Comparison of ENCODE assay signal across 8 cellular contexts in the genomic region with DNA sequence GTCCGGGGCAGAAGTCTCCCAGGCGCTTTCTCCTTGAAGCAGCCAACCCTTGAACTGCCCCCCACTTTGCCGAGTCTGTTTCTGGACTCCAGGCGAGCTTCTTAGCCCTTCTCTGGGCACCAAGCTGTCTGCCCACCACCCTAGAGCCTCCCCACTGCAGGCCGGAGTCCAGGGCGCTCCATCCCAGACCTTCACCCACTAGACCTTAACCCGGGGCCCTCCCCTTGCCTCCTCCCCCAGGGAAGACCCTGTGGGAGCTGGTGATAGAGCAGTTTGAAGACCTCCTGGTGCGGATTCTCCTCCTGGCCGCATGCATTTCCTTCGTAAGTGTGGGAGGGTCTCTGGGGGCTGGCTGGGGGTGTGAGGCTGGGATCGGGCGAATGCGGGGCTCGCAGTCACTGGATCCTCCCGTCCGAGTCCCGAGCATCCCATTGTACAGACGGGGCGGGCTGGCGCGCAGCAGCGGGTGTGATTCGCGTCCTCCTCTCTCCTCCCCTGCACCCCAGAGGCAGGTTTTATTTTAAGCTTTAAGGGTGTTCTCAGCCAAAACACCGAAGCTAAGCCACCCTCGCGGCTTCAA. TPM values are rescaled to one million over a fixed set of nuclear protein-coding genes. Genes with fewer than 3 reads are reported as not detected.
DNase-seq lines count a peak whose midpoint lies in the region; ATAC-seq and TF ChIP-seq lines count a peak whose summit lies in the region.

No MANE protein-coding gene starts in this region.

- H3K4me1 Mint-ChIP-seq in HFFc6 (ENCODE audit: low read depth), result peaks cover 18% of the 10 kb centered on the region

- peak overlapping the region; percentile 58 for H3K27ac Mint-ChIP-seq in HFFc6

- peak overlapping the region; percentile 67 for H3K4me3 ChIP-seq in SJCRH30
- peak overlapping the region; percentile 75 to 79 for H3K4me3 ChIP-seq in foreskin fibroblast (ENCODE audit: low read depth in 1 of 2, low read length in 2 of 2)
- peak overlapping the region; percentile 83 for H3K4me3 ChIP-seq in psoas muscle

- intact Hi-C loops in psoas muscle (cut with DNase I), result no loop called here

- peak overlapping the region; percentile 94 for H3K4me3 Mint-ChIP-seq in HFFc6

- H3K36me3 Mint-ChIP-seq in HFFc6 (ENCODE audit: low read depth), result no peaks in the 10 kb centered on the region; the same call in 1 of the 2 replicates

- peaks cover 51% of the 10 kb centered on the region for H3K4me1 ChIP-seq in SJCRH30
- H3K4me1 ChIP-seq in psoas muscle, result peaks cover 43% of the 10 kb centered on the region

- peak; percentile 10 for DNase-seq in HFFc6
- no peak for DNase-seq in SJCRH30
- DNase-seq in foreskin fibroblast, result no peak
- no peak for DNase-seq in psoas muscle
- DNase-seq in ureter (ENCODE audit: low spot score), result no peak
- DNase-seq in NCI-H2196 (lab: John Stamatoyannopoulos, UW; ENCODE audit: unreplicated experiment), result no peak

- H3K27me3 Mint-ChIP-seq in HFFc6 (ENCODE audit: insufficient read depth), result peaks cover 10% of the 10 kb centered on the region

- H3K36me3 ChIP-seq in SJCRH30, result peaks cover 3% of the 10 kb centered on the region
- peaks cover 0 to 11% of the 10 kb centered on the region in 2 donors for H3K36me3 ChIP-seq in psoas muscle (ENCODE audit: insufficient read depth in 1 of 2, low read depth in 1 of 2)

- H3K9me3 ChIP-seq in SJCRH30 (replicated peaks) (no peaks in the 10 kb centered on the region), psoas muscle (no peaks in the 10 kb centered on the region)

- ATAC-seq in GM18511 (IDR thresholded peaks at IDR 0.05; ENCODE audit: unreplicated experiment) (peak; percentile 52), psoas muscle (peak; percentile 0 to 4 (median 1)), HG03571 (IDR thresholded peaks at IDR 0.05; ENCODE audit: unreplicated experiment) (no peak)

- no peaks in the 10 kb centered on the region for H3K27me3 ChIP-seq in SJCRH30
- H3K27me3 ChIP-seq in psoas muscle (ENCODE audit: insufficient read depth in 3 of 3, low read length in 2 of 3), result no peaks in the 10 kb centered on the region

- TF ChIP-seq CTCF in HFFc6 (IDR thresholded peaks at IDR 0.05) (no peak), foreskin fibroblast (IDR thresholded peaks at IDR 0.05; ENCODE audit: low read depth, low read length) (no peak), psoas muscle (IDR thresholded peaks at IDR 0.05) (no peak)

- H3K27ac ChIP-seq in SJCRH30 (peak overlapping the region; percentile 81; the same call in 1 of the 2 replicates), psoas muscle (peak overlapping the region; percentile 88)

- WGBS in psoas muscle, 3 donors, result 1 to 2% (median 1%) methylated on average over 22 to 27 of the region's 27 CpGs

- no peaks in the 10 kb centered on the region; the same call in 1 of the 2 replicates for H3K9me3 Mint-ChIP-seq in HFFc6

RNA-seq across cellular contexts. Expression of a gene that starts 1.1 kb away (rescaled TPM):
- total RNA-seq in HFFc6 (2021; fragmentation: NEBNext Ultra II Directional; extraction: Animal tissue kit (Norgen Biotek cat#: 25700)), result under 1 TPM; 0.26 to 0.85 (median 0.54) TPM
- 21.8 and 24.8 TPM in 2 replicates for total RNA-seq in SJCRH30 (2014; rRNA removed; shearing (Covaris generic))
- total RNA-seq in psoas muscle, result 1,000 to 10,000 TPM in 3 of 4 donors, 100 to 1,000 TPM in 1; 639 to 2,539 (median 1,923) TPM
- polyA plus RNA-seq in psoas muscle, result 1,000 to 10,000 TPM in 2 of 3 donors, 100 to 1,000 TPM in 1; 169 to 1,914 (median 1,496) TPM
- 0.75 TPM for total RNA-seq in ureter

RNA-seq across cellular contexts. Expression of a gene that starts 15.7 kb away (rescaled TPM):
- 10 to 100 TPM; 33.9 to 41.0 (median 37.6) TPM for total RNA-seq in HFFc6 (2021; fragmentation: NEBNext Ultra II Directional; extraction: Animal tissue kit (Norgen Biotek cat#: 25700))
- total RNA-seq in SJCRH30 (2014; rRNA removed; shearing (Covaris generic)), result 20.3 and 21.4 TPM in 2 replicates
- total RNA-seq in psoas muscle (10 to 100 TPM; 22.9 to 44.6 (median 39.9) TPM), ureter (55.5 TPM)
- polyA plus RNA-seq in psoas muscle, result 10 to 100 TPM; 21.0 to 47.5 (median 28.1) TPM

RNA-seq across cellular contexts. Expression of a gene that starts 33.2 kb away (rescaled TPM):
- 100 to 1,000 TPM; 140 to 194 (median 158) TPM for total RNA-seq in HFFc6 (2021; fragmentation: NEBNext Ultra II Directional; extraction: Animal tissue kit (Norgen Biotek cat#: 25700))
- 115 and 119 TPM in 2 replicates for total RNA-seq in SJCRH30 (2014; rRNA removed; shearing (Covaris generic))
- total RNA-seq in psoas muscle (100 to 1,000 TPM; 155 to 233 (median 187) TPM), ureter (150 TPM)
- polyA plus RNA-seq in psoas muscle, result 100 to 1,000 TPM; 211 to 355 (median 240) TPM

RNA-seq across cellular contexts. Expression of a gene that starts 45.7 kb away (rescaled TPM):
- total RNA-seq in HFFc6 (2021; fragmentation: NEBNext Ultra II Directional; extraction: Animal tissue kit (Norgen Biotek cat#: 25700)), result 10 to 100 TPM; 19.8 to 24.9 (median 21.9) TPM
- total RNA-seq in SJCRH30 (2014; rRNA removed; shearing (Covaris generic)), result 7.4 and 8.1 TPM in 2 replicates
- total RNA-seq in psoas muscle, result 1 to 10 TPM; 3.1 to 7.0 (median 5.2) TPM
- 10 to 100 TPM in 1 of 3 donors, 1 to 10 TPM in 2; 6.2 to 22.8 (median 8.2) TPM for polyA plus RNA-seq in psoas muscle
- total RNA-seq in ureter, result 26.5 TPM

RNA-seq across cellular contexts. Expression of a gene that starts 52.4 kb away (rescaled TPM):
- not detected for total RNA-seq in HFFc6 (2021; fragmentation: NEBNext Ultra II Directional; extraction: Animal tissue kit (Norgen Biotek cat#: 25700))
- 0.10 TPM in 1 of 2 replicates, not detected in the other for total RNA-seq in SJCRH30 (2014; rRNA removed; shearing (Covaris generic))
- under 1 TPM in 2 of 4 donors, not detected in 2; 0.12 to 0.32 TPM for total RNA-seq in psoas muscle
- under 1 TPM in 2 of 3 donors, not detected in 1; 0.10 to 0.17 TPM for polyA plus RNA-seq in psoas muscle
- not detected for total RNA-seq in ureter

Comparison
In these comparisons a context has a peak if more than half of its experiments do, and no peak if none do; other contexts are left out.
1. RNA of a gene that starts 1.1 kb away (total RNA-seq): 639 to 2,539 TPM in psoas muscle; 21.8 to 24.8 TPM in SJCRH30, 0.75 TPM in ureter (single experiment) and 0.26 to 0.85 TPM in HFFc6; every median in the first group is over 10 times any median in the second.
2. Peak in every context shown above with its lines, with median percentiles within 50 percentile points of each other: H3K4me3 ChIP-seq.